Comparison of ENCODE assay signal across 8 cellular contexts in genomic region chr11:116073854-116074837, GRCh38.
DNase-seq lines count a peak whose midpoint lies in the region; ATAC-seq and TF ChIP-seq lines count a peak whose summit lies in the region.

No MANE protein-coding gene starts in this region.

- H3K36me3 Mint-ChIP-seq in activated naive CD4-positive, alpha-beta T cell treated with anti-CD3 and anti-CD28 coated beads, Interleukin-2, amount 50 U/mL, for 72 hours: no peaks in the 10 kb centered on the region

- intact Hi-C loops in left ventricle myocardium superior (cut with micrococcal nuclease): no loop called here

- TF ChIP-seq POLR2A in GM18505 (IDR thresholded peaks at IDR 0.05; ENCODE audit: borderline replicate concordance, extremely low read depth, insufficient read depth, insufficient read length): no peak

- no peak overlapping the region for H3K27ac Mint-ChIP-seq in activated naive CD4-positive, alpha-beta T cell treated with anti-CD3 and anti-CD28 coated beads, Interleukin-2, amount 50 U/mL, for 72 hours

- DNase-seq in NCI-H345 treated with DMSO at 0.1 percent for 48 hours (lab: John Stamatoyannopoulos, UW; ENCODE audit: unreplicated experiment): peak; percentile 18
- DNase-seq in left ventricle myocardium superior: peak; percentile 51
- no peak for DNase-seq in activated naive CD4-positive, alpha-beta T cell treated with anti-CD3 and anti-CD28 coated beads, Interleukin-2, amount 50 U/mL, for 72 hours (ENCODE audit: low spot score in 2 of 2)
- DNase-seq in T-helper 9 cell: no peak
- DNase-seq in central memory CD4-positive, alpha-beta T cell: no peak

- ATAC-seq in GM18505 (IDR thresholded peaks at IDR 0.05; ENCODE audit: unreplicated experiment) (peak; percentile 80), HG02588 (IDR thresholded peaks at IDR 0.05; ENCODE audit: unreplicated experiment) (peak; percentile 82), left ventricle myocardium superior (peak; percentile 88), HG03097 (IDR thresholded peaks at IDR 0.05; ENCODE audit: low FRiP score, unreplicated experiment) (no peak)
- no peak for ATAC-seq in activated naive CD4-positive, alpha-beta T cell treated with anti-CD3 and anti-CD28 coated beads, Interleukin-2, amount 50 U/mL, for 72 hours

- H3K9me3 Mint-ChIP-seq in activated naive CD4-positive, alpha-beta T cell treated with anti-CD3 and anti-CD28 coated beads, Interleukin-2, amount 50 U/mL, for 72 hours: peaks cover 6% of the 10 kb centered on the region in 2 donors

Comparison
In these comparisons a context has a peak if more than half of its experiments do, and no peak if none do; other contexts are left out.
1. ATAC-seq: peak in GM18505 (single experiment), HG02588 (single experiment) and left ventricle myocardium superior (single experiment); none in HG03097 (single experiment) and activated naive CD4-positive, alpha-beta T cell treated with anti-CD3 and anti-CD28 coated beads, Interleukin-2, amount 50 U/mL, for 72 hours (0 of 2).
2. DNase-seq: peak in NCI-H345 treated with DMSO at 0.1 percent for 48 hours (single experiment) and left ventricle myocardium superior (single experiment); none in activated naive CD4-positive, alpha-beta T cell treated with anti-CD3 and anti-CD28 coated beads, Interleukin-2, amount 50 U/mL, for 72 hours (0 of 2), T-helper 9 cell (single experiment) and central memory CD4-positive, alpha-beta T cell (single experiment).